27 cellular contexts compared by ENCODE assay signal in genomic region chr3:25576836-25577454, GRCh38.
A peak's percentile ranks its signal among the peaks of the same experiment; 100 is the strongest.
DNase-seq lines count a peak whose midpoint lies in the region; ATAC-seq and TF ChIP-seq lines count a peak whose summit lies in the region.
"Had no signal": no experiment of that assay in that cellular context is flagged by ENCODE, and none has a peak within 500 bp of the region (broad histone marks: within the 10 kb centered on the region; RNA-seq: fewer than 3 reads in every experiment).

No MANE protein-coding gene starts in this region.

- H3K4me1 ChIP-seq in Loucy (ENCODE audit: insufficient read depth, low read length, poor library complexity, severe bottlenecking), result no peaks in the 10 kb centered on the region
- peaks cover 19% of the 10 kb centered on the region for H3K4me1 ChIP-seq in osteoblast (ENCODE audit: insufficient read depth, low read length)
- H3K4me1 ChIP-seq: ascending aorta, BE2C had no signal

- H3K4me3 Mint-ChIP-seq in chondrocyte (ENCODE audit: unreplicated experiment), result no peak overlapping the region
- H3K4me3 Mint-ChIP-seq: activated CD8-positive, alpha-beta memory T cell treated with anti-CD3 and anti-CD28 coated beads, Interleukin-2, amount 10 ng/mL, durations not matched to agents 7 days and 5 days; activated naive CD4-positive, alpha-beta T cell treated with anti-CD3 and anti-CD28 coated beads, Interleukin-2, amount 50 U/mL, for 24 hours; IgD-negative memory B cell; stimulated activated naive B cell treated with anti-CD40 and anti-IgM and Interleukin-4, amounts not matched to agents 10 μg/mL and 1 μg/mL and 100 μg/mL, for 72 hours had no signal

- peaks cover 44% of the 10 kb centered on the region for H3K4me1 Mint-ChIP-seq in chondrocyte (ENCODE audit: low read depth)
- H3K4me1 Mint-ChIP-seq: activated CD8-positive, alpha-beta memory T cell treated with anti-CD3 and anti-CD28 coated beads, Interleukin-2, amount 10 ng/mL, durations not matched to agents 7 days and 5 days; activated naive CD4-positive, alpha-beta T cell treated with anti-CD3 and anti-CD28 coated beads, Interleukin-2, amount 50 U/mL, for 24 hours; IgD-negative memory B cell; stimulated activated naive B cell treated with anti-CD40 and anti-IgM and Interleukin-4, amounts not matched to agents 10 μg/mL and 1 μg/mL and 100 μg/mL, for 72 hours had no signal

- H3K79me2 ChIP-seq in Loucy (ENCODE audit: insufficient read depth, low read length) (no peaks in the 10 kb centered on the region), osteoblast (ENCODE audit: insufficient read depth, low read length) (no peaks in the 10 kb centered on the region)

- H2AFZ ChIP-seq in Loucy (ENCODE audit: low read length) (no peak overlapping the region), osteoblast (ENCODE audit: low read length) (no peak overlapping the region)
- H2AFZ ChIP-seq: PC-9 had no signal

- H3K36me3 ChIP-seq in Loucy (ENCODE audit: insufficient read depth, low read length) (no peaks in the 10 kb centered on the region), osteoblast (ENCODE audit: insufficient read depth, low read length) (peaks cover 9% of the 10 kb centered on the region)
- H3K36me3 ChIP-seq: BE2C, HAP-1, MG63, neutrophil had no signal

- peak; percentile 15 for TF ChIP-seq CTCF in GM12873 (IDR thresholded peaks at IDR 0.05; ENCODE audit: insufficient read depth, low read depth, low read length, missing control alignments)
- TF ChIP-seq CTCF in Loucy (conservative IDR thresholded peaks at IDR 0.05; ENCODE audit: low read length), result peak; percentile 39
- TF ChIP-seq CTCF in chondrocyte (IDR thresholded peaks at IDR 0.05), result peak; percentile 15
- TF ChIP-seq CTCF in osteoblast (IDR thresholded peaks at IDR 0.05; ENCODE audit: extremely low read depth, low read depth, low read length), result peak; percentile 9

- no peak overlapping the region for H3K27ac ChIP-seq in osteoblast (ENCODE audit: low read depth, low read length)
- H3K27ac ChIP-seq: ascending aorta, neutrophil, PC-9, tibial artery had no signal

- H3K9me3 ChIP-seq in Loucy (ENCODE audit: insufficient read depth, low read depth, low read length) (no peaks in the 10 kb centered on the region), osteoblast (ENCODE audit: low read depth, low read length) (no peaks in the 10 kb centered on the region)
- H3K9me3 ChIP-seq: ascending aorta, BE2C, HAP-1, MG63, mucosa of descending colon, neutrophil, tibial artery had no signal

- no peaks in the 10 kb centered on the region for H3K9me2 ChIP-seq in Loucy (replicated peaks; ENCODE audit: low read depth, low read length)

- no peaks in the 10 kb centered on the region for H3K36me3 Mint-ChIP-seq in chondrocyte (ENCODE audit: low read depth)
- H3K36me3 Mint-ChIP-seq: activated CD8-positive, alpha-beta memory T cell treated with anti-CD3 and anti-CD28 coated beads, Interleukin-2, amount 10 ng/mL, durations not matched to agents 7 days and 5 days; activated naive CD4-positive, alpha-beta T cell treated with anti-CD3 and anti-CD28 coated beads, Interleukin-2, amount 50 U/mL, for 24 hours; stimulated activated naive B cell treated with anti-CD40 and anti-IgM and Interleukin-4, amounts not matched to agents 10 μg/mL and 1 μg/mL and 100 μg/mL, for 72 hours had no signal

- H3K27me3 Mint-ChIP-seq in chondrocyte (ENCODE audit: low read depth), result no peaks in the 10 kb centered on the region

- no peaks in the 10 kb centered on the region for H3K9me3 Mint-ChIP-seq in chondrocyte (ENCODE audit: low read depth)
- H3K9me3 Mint-ChIP-seq: activated naive CD4-positive, alpha-beta T cell treated with anti-CD3 and anti-CD28 coated beads, Interleukin-2, amount 50 U/mL, for 24 hours; IgD-negative memory B cell; stimulated activated naive B cell treated with anti-CD40 and anti-IgM and Interleukin-4, amounts not matched to agents 10 μg/mL and 1 μg/mL and 100 μg/mL, for 72 hours had no signal

- H4K20me1 ChIP-seq in Loucy (ENCODE audit: insufficient read depth, low read length, poor library complexity, severe bottlenecking), result no peaks in the 10 kb centered on the region
- no peaks in the 10 kb centered on the region for H4K20me1 ChIP-seq in osteoblast (ENCODE audit: insufficient read depth, low read length)

- no peak overlapping the region for H3K9ac ChIP-seq in Loucy (ENCODE audit: low read depth, low read length, poor library complexity, severe bottlenecking)

- no peak overlapping the region for H3K27ac Mint-ChIP-seq in chondrocyte (ENCODE audit: unreplicated experiment)
- H3K27ac Mint-ChIP-seq: activated CD8-positive, alpha-beta memory T cell treated with anti-CD3 and anti-CD28 coated beads, Interleukin-2, amount 10 ng/mL, durations not matched to agents 7 days and 5 days; activated naive CD4-positive, alpha-beta T cell treated with anti-CD3 and anti-CD28 coated beads, Interleukin-2, amount 50 U/mL, for 24 hours; IgD-negative memory B cell; stimulated activated naive B cell treated with anti-CD40 and anti-IgM and Interleukin-4, amounts not matched to agents 10 μg/mL and 1 μg/mL and 100 μg/mL, for 72 hours had no signal

- H3K27me3 ChIP-seq in Loucy (ENCODE audit: insufficient read depth, low read length, poor library complexity, severe bottlenecking) (no peaks in the 10 kb centered on the region), osteoblast (ENCODE audit: insufficient read depth, low read length) (no peaks in the 10 kb centered on the region)
- H3K27me3 ChIP-seq: ascending aorta, BE2C, MG63, neutrophil, tibial artery had no signal

- H3K4me2 ChIP-seq in Loucy (ENCODE audit: low read depth, low read length, poor library complexity, severe bottlenecking), result no peak overlapping the region
- H3K4me2 ChIP-seq in osteoblast (ENCODE audit: insufficient read depth, low read length), result no peak overlapping the region
- H3K4me2 ChIP-seq: PC-9 had no signal

- H3F3A ChIP-seq in Loucy (ENCODE audit: low read depth), result no peaks in the 10 kb centered on the region

- H3K4me3 ChIP-seq in Loucy (ENCODE audit: low read length, poor library complexity, severe bottlenecking), result no peak overlapping the region
- no peak overlapping the region for H3K4me3 ChIP-seq in osteoblast (ENCODE audit: insufficient read depth, low read length)
- H3K4me3 ChIP-seq: ascending aorta, HAP-1, MG63, mucosa of descending colon, PC-9, tibial artery had no signal

- ATAC-seq in HG03175 (IDR thresholded peaks at IDR 0.05; ENCODE audit: unreplicated experiment) (no peak), GM18861 (IDR thresholded peaks at IDR 0.05; ENCODE audit: unreplicated experiment) (no peak)
- ATAC-seq: activated CD8-positive, alpha-beta memory T cell treated with anti-CD3 and anti-CD28 coated beads, Interleukin-2, amount 10 ng/mL, durations not matched to agents 7 days and 5 days; esophagus mucosa; mucosa of descending colon; stimulated activated naive B cell treated with anti-CD40 and anti-IgM and Interleukin-4, amounts not matched to agents 10 μg/mL and 1 μg/mL and 100 μg/mL, for 72 hours had no signal

- DNase-seq in chondrocyte (ENCODE audit: low spot score), result no peak
- no peak for DNase-seq in osteoblast (ENCODE audit: insufficient read length, low spot score, missing footprints)
- no peak for DNase-seq in SW 1271 (lab: John Stamatoyannopoulos, UW)
- DNase-seq: activated CD4-positive, alpha-beta T cell treated with anti-CD3 and anti-CD28 coated beads for 48 hours; activated CD8-positive, alpha-beta memory T cell treated with anti-CD3 and anti-CD28 coated beads, Interleukin-2, amount 10 ng/mL, durations not matched to agents 7 days and 5 days; BE2C; effector CD8-positive, alpha-beta T cell; foreskin melanocyte; hypothalamus; MG63; mucosa of descending colon; NCI-H146; PC-9; SIG-M5; stimulated activated CD4-positive, alpha-beta T cell treated with anti-CD3 and anti-CD28 coated beads, Interleukin-2, amount 100 ng/mL, for 48 hours; stimulated activated naive B cell treated with anti-CD40 and anti-IgM and Interleukin-4, amounts not matched to agents 10 μg/mL and 1 μg/mL and 100 μg/mL, for 72 hours; tibial artery had no signal
